ENCODE assay signal across 1 cellular context in the genomic region with DNA sequence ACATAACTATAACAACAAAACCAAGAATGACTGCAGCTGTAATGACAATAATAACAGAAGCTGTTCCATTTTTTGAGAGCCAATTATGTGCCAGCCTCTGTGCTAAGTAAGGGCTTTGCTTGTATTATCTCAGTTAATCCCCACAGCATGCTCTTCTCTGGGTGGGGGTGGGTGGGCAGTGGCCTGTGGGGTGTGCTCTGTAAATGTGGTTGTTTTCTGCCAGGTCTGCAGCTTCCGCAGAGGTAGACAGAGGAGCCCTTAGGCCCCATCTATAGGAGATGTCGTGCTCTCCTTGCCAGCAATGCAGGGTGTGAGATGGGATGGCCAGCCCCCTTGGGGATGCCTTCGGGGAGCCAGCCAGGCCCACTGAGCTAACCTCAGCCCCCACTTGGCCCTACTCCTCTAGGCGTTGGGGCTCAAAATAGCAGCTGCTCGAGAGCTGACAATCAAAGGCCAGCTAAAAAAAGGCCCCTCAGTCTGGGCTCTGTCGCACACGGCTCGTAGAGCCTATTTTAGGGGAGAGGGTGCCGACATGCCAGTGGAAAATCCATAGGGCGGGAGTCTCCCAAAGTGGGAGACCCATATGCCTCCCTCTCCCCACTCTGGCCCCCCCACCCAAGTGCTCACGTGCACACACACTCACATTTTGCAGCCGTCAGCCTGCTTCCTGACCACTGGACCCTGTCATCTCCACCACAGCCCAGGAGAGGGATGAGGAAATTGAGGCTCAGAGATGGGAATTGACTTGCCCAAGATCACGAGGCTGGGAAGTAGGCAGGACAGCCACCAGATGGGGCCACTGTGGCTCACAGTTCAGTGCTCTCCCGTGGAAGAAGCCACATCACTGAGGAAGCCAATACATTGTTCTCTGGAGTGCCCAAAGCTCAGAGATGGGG.
TF ChIP-seq lines count a peak whose summit lies in the region.

No MANE protein-coding gene starts in this region.

TF ChIP-seq in GM12891, 5 proteins besides CTCF, POLR2A, EP300 and RAD21:
- no peak for TF ChIP-seq PAX5 (IDR thresholded peaks at IDR 0.05; ENCODE audit: insufficient read depth, low read length, severe bottlenecking)
- no peak for TF ChIP-seq POU2F2 (IDR thresholded peaks at IDR 0.05; ENCODE audit: low read depth, low read length)
- TF ChIP-seq SPI1 (IDR thresholded peaks at IDR 0.05; ENCODE audit: low read depth, low read length): no peak
- no peak for TF ChIP-seq TAF1 (IDR thresholded peaks at IDR 0.05; ENCODE audit: low read depth, low read length)
- TF ChIP-seq POLR2AphosphoS5 (IDR thresholded peaks at IDR 0.05; ENCODE audit: low read depth, low read length): no peak
TF ChIP-seq in GM12891: peak in this region for 0.
